Comparison of ENCODE assay signal across 1 cellular context in genomic region chr4:184451726-184452125, GRCh38.
TF ChIP-seq lines count a peak whose summit lies in the region.

No MANE protein-coding gene starts in this region.

TF ChIP-seq in K562, 482 proteins besides CTCF, POLR2A, EP300 and RAD21 (continues in another document):
- TF ChIP-seq FOXP4 (CRISPR knock-in tag; IDR thresholded peaks at IDR 0.05; ENCODE audit: borderline replicate concordance): no peak
- no peak for TF ChIP-seq TRIM28 (IDR thresholded peaks at IDR 0.05)
- TF ChIP-seq TCF7L2 (IDR thresholded peaks at IDR 0.05; ENCODE audit: low read depth, low read length): no peak
- TF ChIP-seq HINFP (tag; conservative IDR thresholded peaks at IDR 0.05; ENCODE audit: low read depth): no peak
- TF ChIP-seq ZNF740 (CRISPR knock-in tag; IDR thresholded peaks at IDR 0.05): no peak
- TF ChIP-seq ZNF740 (tag; IDR thresholded peaks at IDR 0.05): no peak
- TF ChIP-seq ZKSCAN1 (IDR thresholded peaks at IDR 0.05; ENCODE audit: low read depth, low read length): no peak
- TF ChIP-seq ZNF511 (CRISPR knock-in tag; IDR thresholded peaks at IDR 0.05): no peak
- TF ChIP-seq CSDE1 (IDR thresholded peaks at IDR 0.05): no peak
- no peak for TF ChIP-seq SRSF9 (IDR thresholded peaks at IDR 0.05; ENCODE audit: borderline replicate concordance, low read depth, low read length)
- no peak for TF ChIP-seq MYBL2 (IDR thresholded peaks at IDR 0.05; ENCODE audit: low read depth)
- no peak for TF ChIP-seq MYBL2 (CRISPR knock-in tag; IDR thresholded peaks at IDR 0.05; ENCODE audit: borderline replicate concordance)
- 0 out of 4 replicates have a peak, but pooled peaks of 1 of the 2 experiments have one; percentile 39 for TF ChIP-seq ETV6 (IDR thresholded peaks at IDR 0.05; ENCODE audit: borderline replicate concordance in 1 of 2, low read depth in 2 of 2, low read length in 1 of 2)
- TF ChIP-seq ETV6 (CRISPR knock-in tag; IDR thresholded peaks at IDR 0.05; ENCODE audit: borderline replicate concordance): no peak
- TF ChIP-seq ZBTB26 (CRISPR knock-in tag; IDR thresholded peaks at IDR 0.05): no peak
- TF ChIP-seq HSF4 (CRISPR knock-in tag; IDR thresholded peaks at IDR 0.05; ENCODE audit: borderline replicate concordance): no peak
- TF ChIP-seq CBX3 (IDR thresholded peaks at IDR 0.05; ENCODE audit: borderline replicate concordance in 1 of 2, low read length in 2 of 2): no peak
- TF ChIP-seq ZMIZ1 (IDR thresholded peaks at IDR 0.05; ENCODE audit: low read depth in 2 of 2, low read length in 2 of 2): peak in 1 of 2 experiments; percentile 72; a peak in 2 of 4 replicates
- TF ChIP-seq FOXK1 (CRISPR knock-in tag; IDR thresholded peaks at IDR 0.05; ENCODE audit: borderline replicate concordance): no peak
- no peak for TF ChIP-seq NFYB (IDR thresholded peaks at IDR 0.05; ENCODE audit: extremely low read depth, insufficient read length)
- no peak for TF ChIP-seq BDP1 (IDR thresholded peaks at IDR 0.05; ENCODE audit: insufficient read depth, insufficient read length)
- TF ChIP-seq ID3 (CRISPR knock-in tag; IDR thresholded peaks at IDR 0.05): no peak
- TF ChIP-seq ID3 (tag; IDR thresholded peaks at IDR 0.05): no peak
- peak; percentile 98 to 99 for TF ChIP-seq KDM1A (IDR thresholded peaks at IDR 0.05)
- TF ChIP-seq RB1 (IDR thresholded peaks at IDR 0.05; ENCODE audit: low read depth): no peak
- no peak for TF ChIP-seq CLOCK (CRISPR knock-in tag; IDR thresholded peaks at IDR 0.05; ENCODE audit: borderline replicate concordance)
- TF ChIP-seq TEAD4 (IDR thresholded peaks at IDR 0.05; ENCODE audit: low read length): peak; percentile 94
- TF ChIP-seq TEAD4 (CRISPR knock-in tag; IDR thresholded peaks at IDR 0.05; ENCODE audit: borderline replicate concordance): no peak
- TF ChIP-seq ZC3H4 (CRISPR knock-in tag; IDR thresholded peaks at IDR 0.05; ENCODE audit: borderline replicate concordance): no peak
- no peak for TF ChIP-seq ATF1 (CRISPR knock-in tag; IDR thresholded peaks at IDR 0.05)
- no peak for TF ChIP-seq ATF1 (tag; IDR thresholded peaks at IDR 0.05)
- TF ChIP-seq MTF1 (CRISPR knock-in tag; IDR thresholded peaks at IDR 0.05; ENCODE audit: borderline replicate concordance): no peak
- TF ChIP-seq SRSF1 (IDR thresholded peaks at IDR 0.05; ENCODE audit: low read depth, low read length): no peak
- TF ChIP-seq HDAC2 (IDR thresholded peaks at IDR 0.05): peak; percentile 98
- TF ChIP-seq DMBX1 (CRISPR knock-in tag; IDR thresholded peaks at IDR 0.05; ENCODE audit: borderline replicate concordance): no peak; the same call in 1 of the 2 replicates
- TF ChIP-seq ZNF75A (CRISPR knock-in tag; IDR thresholded peaks at IDR 0.05): no peak
- TF ChIP-seq E2F6 (IDR thresholded peaks at IDR 0.05; ENCODE audit: borderline replicate concordance in 1 of 2, extremely low read depth in 1 of 2, insufficient read depth in 1 of 2, insufficient read length in 1 of 2, low read depth in 1 of 2, low read length in 1 of 2, poor library complexity in 1 of 2, severe bottlenecking in 1 of 2): no peak
- no peak for TF ChIP-seq PHB (CRISPR knock-in tag; IDR thresholded peaks at IDR 0.05)
- TF ChIP-seq GMEB1 (CRISPR knock-in tag; IDR thresholded peaks at IDR 0.05): no peak
- no peak for TF ChIP-seq PTBP1 (IDR thresholded peaks at IDR 0.05; ENCODE audit: low read depth, low read length)
- TF ChIP-seq THRA (IDR thresholded peaks at IDR 0.05): peak; percentile 69
- peak; percentile 92 for TF ChIP-seq SMARCA4 (IDR thresholded peaks at IDR 0.05)
- no peak for TF ChIP-seq ZNF77 (CRISPR knock-in tag; IDR thresholded peaks at IDR 0.05)
- TF ChIP-seq ZNF584 (CRISPR knock-in tag; IDR thresholded peaks at IDR 0.05; ENCODE audit: low read depth): no peak
